ENCODE assay signal across 8 cellular contexts in genomic region chr11:58576792-58577440, GRCh38. TPM values are rescaled to one million over a fixed set of nuclear protein-coding genes. Genes with fewer than 3 reads are reported as not detected.
A peak's percentile ranks its signal among the peaks of the same experiment; 100 is the strongest.
DNase-seq lines count a peak whose midpoint lies in the region; ATAC-seq and TF ChIP-seq lines count a peak whose summit lies in the region.

No MANE protein-coding gene starts in this region.

- peaks cover 29% of the 10 kb centered on the region for H3K4me1 Mint-ChIP-seq in WTC11

- ATAC-seq in WTC11 (no peak), foreskin keratinocyte (no peak), HG03280 (IDR thresholded peaks at IDR 0.05; ENCODE audit: unreplicated experiment) (no peak)

- peaks cover 33% of the 10 kb centered on the region for H3K4me1 ChIP-seq in foreskin keratinocyte
- peaks cover 21% of the 10 kb centered on the region for H3K4me1 ChIP-seq in rectal smooth muscle tissue (ENCODE audit: control insufficient read depth, insufficient read depth, low read length)

- CTCF ChIA-PET in WTC11 (lab: Charles Lee): interaction anchor here (0.9 to 3.9 kb wide), 9 partner anchors 9 to 610 kb away, joined by 3 to 37 read pairs (median 7); no protein-coding TSS in a partner anchor

- H3K27ac ChIP-seq in foreskin keratinocyte (peak overlapping the region; percentile 100), rectal smooth muscle tissue (ENCODE audit: low read depth, low read length) (peak overlapping the region; percentile 99)

- peak; percentile 61 for DNase-seq in Caki2 (ENCODE audit: low read depth)
- DNase-seq in HS-5 (ENCODE audit: low read depth): peak; percentile 56
- no peak for DNase-seq in WTC11 (ENCODE audit: low spot score)
- peak; percentile 16 to 46 for DNase-seq in foreskin keratinocyte
- DNase-seq in stimulated activated CD4-positive, alpha-beta T cell treated with anti-CD3 and anti-CD28 coated beads, Interleukin-2, amount 100 ng/mL, for 48 hours: no peak
- no peak for DNase-seq in activated CD4-positive, CD25-positive, alpha-beta regulatory T cell (lab: John Stamatoyannopoulos, UW)

- H3K4me3 ChIP-seq in rectal smooth muscle tissue (ENCODE audit: low read length): peak overlapping the region; percentile 95

- H3K4me3 Mint-ChIP-seq in WTC11: peak overlapping the region; percentile 96

- in situ Hi-C loops in Caki2 (cut with HindIII; ENCODE audit: low pct_unique_long_range_greater_than_20kb, low sequenced_read_pairs): no loop called here

- peak overlapping the region; percentile 99 for H3K9ac ChIP-seq in rectal smooth muscle tissue (ENCODE audit: low read length)

- H3K9me3 Mint-ChIP-seq in WTC11: no peaks in the 10 kb centered on the region

- peaks cover 3% of the 10 kb centered on the region for H3K36me3 ChIP-seq in rectal smooth muscle tissue (ENCODE audit: control insufficient read depth, insufficient read depth, low read length)

- no peaks in the 10 kb centered on the region for H3K27me3 Mint-ChIP-seq in WTC11 (ENCODE audit: low read depth)

- TF ChIP-seq CTCF in WTC11 (IDR thresholded peaks at IDR 0.05) (no peak), foreskin keratinocyte (conservative IDR thresholded peaks at IDR 0.05) (peak; percentile 78)

- H3K27me3 ChIP-seq in foreskin keratinocyte: no peaks in the 10 kb centered on the region
- H3K27me3 ChIP-seq in rectal smooth muscle tissue (ENCODE audit: control insufficient read depth, insufficient read depth, low read length): no peaks in the 10 kb centered on the region

- POLR2A ChIA-PET in WTC11 (lab: Charles Lee): no interaction called here

- H3K27ac Mint-ChIP-seq in WTC11: peak overlapping the region; percentile 100

- H3K36me3 Mint-ChIP-seq in WTC11: peaks cover 2% of the 10 kb centered on the region; the same call in 1 of the 2 replicates

TF ChIP-seq in WTC11, 78 proteins besides CTCF, POLR2A, EP300 and RAD21:
- TF ChIP-seq SP1 (CRISPR knock-in tag; conservative IDR thresholded peaks at IDR 0.05) (no peak), MXD4 (CRISPR knock-in tag; IDR thresholded peaks at IDR 0.05; ENCODE audit: borderline replicate concordance) (no peak), E2F5 (CRISPR knock-in tag; IDR thresholded peaks at IDR 0.05) (no peak)
- TF ChIP-seq, protein P1, sequence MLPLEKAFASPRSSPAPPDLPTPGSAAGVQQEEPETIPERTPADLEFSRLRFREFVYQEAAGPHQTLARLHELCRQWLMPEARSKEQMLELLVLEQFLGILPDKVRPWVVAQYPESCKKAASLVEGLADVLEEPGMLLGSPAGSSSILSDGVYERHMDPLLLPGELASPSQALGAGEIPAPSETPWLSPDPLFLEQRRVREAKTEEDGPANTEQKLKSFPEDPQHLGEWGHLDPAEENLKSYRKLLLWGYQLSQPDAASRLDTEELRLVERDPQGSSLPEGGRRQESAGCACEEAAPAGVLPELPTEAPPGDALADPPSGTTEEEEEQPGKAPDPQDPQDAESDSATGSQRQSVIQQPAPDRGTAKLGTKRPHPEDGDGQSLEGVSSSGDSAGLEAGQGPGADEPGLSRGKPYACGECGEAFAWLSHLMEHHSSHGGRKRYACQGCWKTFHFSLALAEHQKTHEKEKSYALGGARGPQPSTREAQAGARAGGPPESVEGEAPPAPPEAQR (CRISPR knock-in tag; IDR thresholded peaks at IDR 0.05): no peak

RNA-seq across cellular contexts. Expression of gene LPXN, which starts 1.3 kb away (rescaled TPM):
- total RNA-seq in Caki2 (2014; rRNA removed; shearing (Covaris generic); ENCODE audit: low replicate concordance): 0.46 and 0.54 TPM in 2 replicates
- total RNA-seq in WTC11 (2021) (2.1 to 2.7 TPM (median 2.6 TPM) in 3 replicates), foreskin keratinocyte (14.9 and 33.2 TPM in 2 replicates)
- polyA plus RNA-seq in foreskin keratinocyte: 12.6 and 27.4 TPM in 2 replicates

RNA-seq across cellular contexts. Expression of gene ZFP91, which starts 1.9 kb away (rescaled TPM):
- 26.6 and 26.8 TPM in 2 replicates for total RNA-seq in Caki2 (2014; rRNA removed; shearing (Covaris generic); ENCODE audit: low replicate concordance)
- total RNA-seq in WTC11 (2021): 27.0 to 29.0 TPM (median 28.1 TPM) in 3 replicates
- total RNA-seq in foreskin keratinocyte: 55.5 and 59.0 TPM in 2 replicates
- polyA plus RNA-seq in foreskin keratinocyte: 14.5 and 18.1 TPM in 2 replicates

RNA-seq across cellular contexts. Expression of gene CNTF, which starts 45.5 kb away (rescaled TPM):
- 0.44 TPM in 1 of 2 replicates, not detected in the other for total RNA-seq in Caki2 (2014; rRNA removed; shearing (Covaris generic); ENCODE audit: low replicate concordance)
- total RNA-seq in WTC11 (2021) (0.55 to 1.6 TPM (median 0.82 TPM) in 3 replicates), foreskin keratinocyte (1.6 and 1.7 TPM in 2 replicates)
- polyA plus RNA-seq in foreskin keratinocyte: 0.16 and 0.21 TPM in 2 replicates

Comparison
In these comparisons a context has a peak if more than half of its experiments do, and no peak if none do; other contexts are left out.
1. DNase-seq: peak in Caki2 (single experiment), HS-5 (single experiment) and foreskin keratinocyte (2 of 2); none in WTC11 (single experiment), stimulated activated CD4-positive, alpha-beta T cell treated with anti-CD3 and anti-CD28 coated beads, Interleukin-2, amount 100 ng/mL, for 48 hours (0 of 2) and activated CD4-positive, CD25-positive, alpha-beta regulatory T cell (0 of 4).